ENCODE assay signal across 8 cellular contexts in genomic region chr7:25801214-25801613, GRCh38.
"Had no signal": no experiment of that assay in that cellular context is flagged by ENCODE, and none has a peak within 500 bp of the region (broad histone marks: within the 10 kb centered on the region; RNA-seq: fewer than 3 reads in every experiment).

No MANE protein-coding gene starts in this region.

- H3K27ac ChIP-seq: HL-60 had no signal

- DNase-seq: H9, HCEC 1CT, IMR-90, KBM-7 had no signal

- H3K9me3 Mint-ChIP-seq: GM23338, H9 had no signal

- H3K4me2 ChIP-seq: GM23338 had no signal

- H3K4me3 Mint-ChIP-seq: GM23338, H9 had no signal

- FAIRE-seq: H1, H54 had no signal

- ATAC-seq: GM23338 had no signal

- H3K27ac Mint-ChIP-seq: GM23338, H9 had no signal

- H3K4me3 ChIP-seq: GM23338 had no signal

- H2AFZ ChIP-seq: GM23338 had no signal

- H3K4me1 Mint-ChIP-seq: GM23338, H9 had no signal
